ENCODE assay signal across 8 cellular contexts in the genomic region with DNA sequence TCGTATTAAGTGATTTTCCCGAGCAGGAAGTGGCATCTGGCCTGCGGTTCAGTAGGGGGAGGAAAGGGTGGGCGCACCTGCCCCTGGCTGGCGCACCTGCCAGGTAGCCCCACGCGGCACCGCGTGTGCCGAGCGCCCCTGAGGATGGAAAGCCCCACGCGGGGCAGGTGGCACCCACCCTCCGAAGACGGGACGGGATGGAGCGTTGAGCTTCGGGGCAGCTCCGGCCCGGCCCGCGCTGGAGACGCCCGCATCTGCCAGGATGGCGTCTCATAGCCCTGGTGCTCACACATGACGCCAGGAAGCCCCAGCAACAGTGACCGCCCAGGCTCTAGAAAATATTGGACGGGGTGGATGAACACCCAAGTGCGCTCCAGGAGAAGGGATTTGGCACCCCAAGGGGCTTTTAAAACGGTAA. TPM values are rescaled to one million over a fixed set of nuclear protein-coding genes. Genes with fewer than 3 reads are reported as not detected.
DNase-seq lines count a peak whose midpoint lies in the region; ATAC-seq and TF ChIP-seq lines count a peak whose summit lies in the region.

No MANE protein-coding gene starts in this region.

- H3K27me3 ChIP-seq in esophagus (ENCODE audit: control insufficient read depth in 1 of 2, insufficient read depth in 2 of 2, low read length in 2 of 2) (peaks cover 5% of the 10 kb centered on the region in 2 donors), ovary (no peaks in the 10 kb centered on the region)

- peak; percentile 60 for DNase-seq in GM20000 (ENCODE audit: low spot score)
- DNase-seq in RWPE1 (ENCODE audit: low spot score) = no peak
- peak in 3 of 5 donors; percentile 54 to 62 (median 57) for DNase-seq in ovary
- DNase-seq in globus pallidus (ENCODE audit: low spot score) = no peak
- no peak for DNase-seq in NOMO-1 treated with dmso at 0.1 percent for 144 hours (lab: John Stamatoyannopoulos, UW; ENCODE audit: unreplicated experiment)
- DNase-seq in GM19238 (ENCODE audit: insufficient read length, low spot score) = no peak

- POLR2A ChIA-PET in RWPE1 (lab: Yijun Ruan, JAX; ENCODE audit: low non-redundant PET) = interaction anchor here (0.6 kb wide), 1 partner anchor 135 kb away, joined by 3 read pairs; no protein-coding TSS in a partner anchor

- no peak for ATAC-seq in GM19328 (IDR thresholded peaks at IDR 0.05; ENCODE audit: unreplicated experiment)

- intact Hi-C loops in ovary (cut with DNase I) = no loop called here

- CTCF ChIA-PET in RWPE1 (lab: Yijun Ruan, JAX) = interaction anchor here (0.6 to 0.7 kb wide), 2 partner anchors 152 to 282 kb away, joined by 3 to 4 read pairs; no protein-coding TSS in a partner anchor

- peak overlapping the region in 1 of 2 donors; percentile 48 for H3K4me3 ChIP-seq in esophagus (ENCODE audit: low read depth in 1 of 2, low read length in 2 of 2)
- H3K4me3 ChIP-seq in ovary = peak overlapping the region; percentile 56

- TF ChIP-seq EP300 in ovary (IDR thresholded peaks at IDR 0.05) = no peak

- TF ChIP-seq POLR2A in ovary (IDR thresholded peaks at IDR 0.05) = no peak

- peaks cover 0 to 7% of the 10 kb centered on the region in 2 donors for H3K4me1 ChIP-seq in esophagus (ENCODE audit: control insufficient read depth in 2 of 2, insufficient read depth in 2 of 2, low read length in 1 of 2)
- peaks cover 5% of the 10 kb centered on the region for H3K4me1 ChIP-seq in ovary (ENCODE audit: insufficient read depth)

- 5% methylated on average over 30 of the region's 30 CpGs for WGBS in esophagus, 2 donors
- WGBS in ovary, 3 donors = 2 to 5% (median 4%) methylated on average over 28 to 30 of the region's 30 CpGs

- TF ChIP-seq CTCF in GM20000 (IDR thresholded peaks at IDR 0.05; ENCODE audit: extremely low read depth, missing control alignments) = no peak
- no peak for TF ChIP-seq CTCF in RWPE1 (conservative IDR thresholded peaks at IDR 0.05; ENCODE audit: low read depth)
- no peak for TF ChIP-seq CTCF in ovary (IDR thresholded peaks at IDR 0.05)

- H3K9me3 ChIP-seq in esophagus (ENCODE audit: control insufficient read depth in 2 of 2, insufficient read depth in 1 of 2, low read depth in 1 of 2, low read length in 1 of 2) (no peaks in the 10 kb centered on the region), ovary (no peaks in the 10 kb centered on the region)

- H3K27ac ChIP-seq in RWPE1 (peak overlapping the region; percentile 98), esophagus (ENCODE audit: low read depth in 2 of 2, low read length in 1 of 2) (peak overlapping the region; percentile 57 to 85), ovary (peak overlapping the region; percentile 77 to 92)

- H3K36me3 ChIP-seq in esophagus (ENCODE audit: control insufficient read depth in 2 of 2, insufficient read depth in 2 of 2, low read length in 1 of 2) (no peaks in the 10 kb centered on the region), ovary (no peaks in the 10 kb centered on the region)

RNA-seq across cellular contexts. Expression of a gene that starts 2.5 kb away (rescaled TPM):
- polyA plus RNA-seq in esophagus (1 to 10 TPM; 1.3 to 1.9 TPM), ovary (10 to 100 TPM in 1 of 2 donors, 1 to 10 TPM in 1; 8.4 to 12.2 TPM)
- total RNA-seq in ovary = 10 to 100 TPM; 10.2 to 28.3 (median 12.3) TPM

Comparison
In these comparisons a context has a peak if more than half of its experiments do, and no peak if none do; other contexts are left out.
1. DNase-seq: peak in GM20000 (single experiment) and ovary (3 of 5); none in RWPE1 (single experiment), globus pallidus (single experiment), NOMO-1 treated with dmso at 0.1 percent for 144 hours (single experiment) and GM19238 (single experiment).
2. Peak in every context shown above with its lines, with median percentiles within 50 percentile points of each other: H3K27ac ChIP-seq.